In genomic region chr18:28767201-28767600, GRCh38 we compare ENCODE assay signal across 29 cellular contexts.
A peak's percentile ranks its signal among the peaks of the same experiment; 100 is the strongest.
DNase-seq lines count a peak whose midpoint lies in the region; TF ChIP-seq lines count a peak whose summit lies in the region.
"Had no signal": no experiment of that assay in that cellular context is flagged by ENCODE, and none has a peak within 500 bp of the region (broad histone marks: within the 10 kb centered on the region; RNA-seq: fewer than 3 reads in every experiment).

No MANE protein-coding gene starts in this region.

- TF ChIP-seq CTCF in fibroblast of pulmonary artery (IDR thresholded peaks at IDR 0.05; ENCODE audit: low read length, missing control alignments), result no peak

- H3K4me1 ChIP-seq in adipocyte (ENCODE audit: control insufficient read depth, insufficient read depth, low read length) (peaks cover 58% of the 10 kb centered on the region), skeletal muscle satellite cell (ENCODE audit: control insufficient read depth, insufficient read depth, low read length) (peaks cover 32% of the 10 kb centered on the region)
- H3K4me1 ChIP-seq: BLaER1 treated with 17β-estradiol and CSF1 and Interleukin-3, amounts not matched to agents 10 nM and 100 nM; left lung had no signal

- no peak overlapping the region for H3K4me3 Mint-ChIP-seq in activated naive CD4-positive, alpha-beta T cell treated with anti-CD3 and anti-CD28 coated beads for 36 hours
- H3K4me3 Mint-ChIP-seq: activated CD4-positive, alpha-beta memory T cell treated with anti-CD3 and anti-CD28 coated beads for 36 hours; activated T-cell treated with anti-CD3 and anti-CD28 coated beads, Interleukin-2, amount 50 U/mL, for 72 hours; brain; stimulated activated memory B cell treated with anti-CD40 and anti-IgM and Interleukin-4, amounts not matched to agents 10 μg/mL and 1 μg/mL and 100 μg/mL, for 72 hours; T-helper 17 cell had no signal

- peak overlapping the region; percentile 19 for H3K4me3 ChIP-seq in adipocyte (ENCODE audit: low read length)
- H3K4me3 ChIP-seq in fibroblast of pulmonary artery (replicated peaks; ENCODE audit: low read depth, low read length), result no peak overlapping the region
- H3K4me3 ChIP-seq in skeletal muscle satellite cell (ENCODE audit: low read length), result peak overlapping the region; percentile 45
- H3K4me3 ChIP-seq: BLaER1 treated with 17β-estradiol and CSF1 and Interleukin-3, amounts not matched to agents 10 nM and 100 nM; K562; left lung; SK-N-MC had no signal

- CTCF ChIA-PET in activated naive CD4-positive, alpha-beta T cell treated with anti-CD3 and anti-CD28 coated beads for 36 hours (lab: Charles Lee), result no interaction called here

- intact Hi-C loops in activated naive CD4-positive, alpha-beta T cell treated with anti-CD3 and anti-CD28 coated beads for 36 hours (cut with micrococcal nuclease), result no loop called here

- H3K27me3 ChIP-seq in adipocyte (replicated peaks; ENCODE audit: control insufficient read depth, insufficient read depth, low read length) (no peaks in the 10 kb centered on the region), skeletal muscle satellite cell (ENCODE audit: control insufficient read depth, insufficient read depth, low read length) (no peaks in the 10 kb centered on the region)
- H3K27me3 ChIP-seq: BLaER1 treated with 17β-estradiol and CSF1 and Interleukin-3, amounts not matched to agents 10 nM and 100 nM; left lung; neutrophil had no signal

- H3K36me3 Mint-ChIP-seq in activated naive CD4-positive, alpha-beta T cell treated with anti-CD3 and anti-CD28 coated beads for 36 hours (ENCODE audit: low read depth), result no peaks in the 10 kb centered on the region
- H3K36me3 Mint-ChIP-seq: activated CD4-positive, alpha-beta memory T cell treated with anti-CD3 and anti-CD28 coated beads for 36 hours; brain; stimulated activated memory B cell treated with anti-CD40 and anti-IgM and Interleukin-4, amounts not matched to agents 10 μg/mL and 1 μg/mL and 100 μg/mL, for 72 hours had no signal

- no peaks in the 10 kb centered on the region for H3K9me3 Mint-ChIP-seq in activated naive CD4-positive, alpha-beta T cell treated with anti-CD3 and anti-CD28 coated beads for 36 hours
- H3K9me3 Mint-ChIP-seq: brain had no signal

- H3K9me3 ChIP-seq in adipocyte (ENCODE audit: control insufficient read depth, low read length) (no peaks in the 10 kb centered on the region), skeletal muscle satellite cell (replicated peaks; ENCODE audit: low read length) (no peaks in the 10 kb centered on the region)
- H3K9me3 ChIP-seq: BLaER1 treated with 17β-estradiol and CSF1 and Interleukin-3, amounts not matched to agents 10 nM and 100 nM; left lung; neutrophil had no signal

- DNase-seq in HCEC 1CT (peak; percentile 66), adipocyte (ENCODE audit: low read depth) (peak; percentile 30), fibroblast of pulmonary artery (ENCODE audit: low read depth) (peak; percentile 29), NK-92 (lab: John Stamatoyannopoulos, UW; ENCODE audit: unreplicated experiment) (no peak), DMS79 treated with DMSO at 0.1 percent for 48 hours (lab: John Stamatoyannopoulos, UW) (no peak), HT-29 (ENCODE audit: low spot score) (no peak)
- DNase-seq in activated naive CD4-positive, alpha-beta T cell treated with anti-CD3 and anti-CD28 coated beads for 36 hours, result no peak
- DNase-seq: activated CD4-positive, alpha-beta memory T cell treated with anti-CD3 and anti-CD28 coated beads for 36 hours; activated CD4-positive, CD25-positive, alpha-beta regulatory T cell treated with anti-CD3 and anti-CD28 coated beads, Interleukin-2, amount 50 U/mL, for 72 hours; activated naive CD4-positive, alpha-beta T cell; activated T-cell treated with anti-CD3 and anti-CD28 coated beads, Interleukin-2, amount 50 U/mL, for 72 hours; DMS53; GF-D8; head of caudate nucleus; islet precursor cell; left lung; NCI-H1092 treated with DMSO at 0.1 percent for 48 hours; NCI-H187 treated with DMSO at 0.1 percent for 48 hours; NCI-H510A treated with DMSO at 0.1 percent for 48 hours; substantia nigra; T-helper 17 cell; trophoblast cell had no signal

- peak overlapping the region; percentile 34 for H3K9ac ChIP-seq in adipocyte (ENCODE audit: low read length)
- peak overlapping the region; percentile 39 for H3K9ac ChIP-seq in skeletal muscle satellite cell (ENCODE audit: low read depth, low read length)
- H3K9ac ChIP-seq: BLaER1 treated with 17β-estradiol and CSF1 and Interleukin-3, amounts not matched to agents 10 nM and 100 nM had no signal

- no peaks in the 10 kb centered on the region for H3K36me3 ChIP-seq in adipocyte (ENCODE audit: control insufficient read depth, insufficient read depth, low read length, severe bottlenecking)
- H3K36me3 ChIP-seq in skeletal muscle satellite cell (ENCODE audit: insufficient read depth, low read length), result no peaks in the 10 kb centered on the region
- H3K36me3 ChIP-seq: BLaER1 treated with 17β-estradiol and CSF1 and Interleukin-3, amounts not matched to agents 10 nM and 100 nM; left lung; neutrophil had no signal

- H3K4me2 ChIP-seq in skeletal muscle satellite cell (ENCODE audit: low read length), result peak overlapping the region; percentile 35
- H3K4me2 ChIP-seq: BLaER1 treated with 17β-estradiol and CSF1 and Interleukin-3, amounts not matched to agents 10 nM and 100 nM had no signal

- H3K27me3 Mint-ChIP-seq in activated naive CD4-positive, alpha-beta T cell treated with anti-CD3 and anti-CD28 coated beads for 36 hours (ENCODE audit: low read depth), result no peaks in the 10 kb centered on the region
- H3K27me3 Mint-ChIP-seq: activated CD4-positive, alpha-beta memory T cell treated with anti-CD3 and anti-CD28 coated beads for 36 hours; brain; stimulated activated memory B cell treated with anti-CD40 and anti-IgM and Interleukin-4, amounts not matched to agents 10 μg/mL and 1 μg/mL and 100 μg/mL, for 72 hours; T-helper 17 cell had no signal

- no peak overlapping the region for H3K27ac Mint-ChIP-seq in activated naive CD4-positive, alpha-beta T cell treated with anti-CD3 and anti-CD28 coated beads for 36 hours
- H3K27ac Mint-ChIP-seq: activated CD4-positive, alpha-beta memory T cell treated with anti-CD3 and anti-CD28 coated beads for 36 hours; activated T-cell treated with anti-CD3 and anti-CD28 coated beads, Interleukin-2, amount 50 U/mL, for 72 hours; stimulated activated memory B cell treated with anti-CD40 and anti-IgM and Interleukin-4, amounts not matched to agents 10 μg/mL and 1 μg/mL and 100 μg/mL, for 72 hours; T-helper 17 cell had no signal

- H3K4me1 Mint-ChIP-seq in activated naive CD4-positive, alpha-beta T cell treated with anti-CD3 and anti-CD28 coated beads for 36 hours (ENCODE audit: low read depth), result no peaks in the 10 kb centered on the region
- H3K4me1 Mint-ChIP-seq: stimulated activated memory B cell treated with anti-CD40 and anti-IgM and Interleukin-4, amounts not matched to agents 10 μg/mL and 1 μg/mL and 100 μg/mL, for 72 hours; T-helper 17 cell had no signal

Comparison
In these comparisons a context has a peak if more than half of its experiments do, and no peak if none do; other contexts are left out.
1. DNase-seq: peak in HCEC 1CT (single experiment), adipocyte (single experiment) and fibroblast of pulmonary artery (single experiment); none in NK-92 (single experiment), DMS79 treated with DMSO at 0.1 percent for 48 hours (single experiment), activated naive CD4-positive, alpha-beta T cell treated with anti-CD3 and anti-CD28 coated beads for 36 hours (single experiment) and HT-29 (single experiment).